In the genomic region with DNA sequence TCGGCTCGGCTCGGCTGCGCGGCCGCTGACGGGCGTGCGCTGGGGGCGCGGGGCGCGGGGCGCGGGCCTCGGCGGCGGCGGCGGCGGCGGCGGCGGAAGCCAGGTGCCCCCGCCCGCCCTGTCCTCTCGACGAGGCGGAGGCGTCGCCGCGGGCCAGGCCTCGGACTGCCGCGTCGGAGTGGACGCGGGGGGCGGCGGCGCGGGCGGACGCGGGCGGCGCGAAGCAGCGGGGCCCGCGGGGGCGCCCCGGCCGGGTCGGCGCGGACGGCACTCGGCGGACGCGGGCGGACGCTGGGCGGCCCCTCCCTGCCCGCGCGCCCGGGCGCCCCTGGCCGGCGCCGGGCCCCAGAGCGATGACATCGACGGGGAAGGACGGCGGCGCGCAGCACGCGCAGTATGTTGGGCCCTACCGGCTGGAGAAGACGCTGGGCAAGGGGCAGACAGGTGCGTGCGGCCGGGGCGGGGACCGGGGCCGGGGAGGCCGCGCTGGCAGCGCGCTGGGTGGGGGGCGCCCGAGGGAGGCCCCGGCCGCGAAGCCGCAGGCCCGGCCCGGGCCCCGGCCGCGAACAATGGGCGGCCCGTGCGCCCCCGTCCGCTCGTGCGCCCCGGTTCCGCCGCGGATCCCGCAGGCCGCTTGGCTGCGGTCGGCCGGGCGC, we compare ENCODE assay signal across 8 cellular contexts. TPM values are rescaled to one million over a fixed set of nuclear protein-coding genes. Genes with fewer than 3 reads are reported as not detected.
DNase-seq lines count a peak whose midpoint lies in the region; ATAC-seq and TF ChIP-seq lines count a peak whose summit lies in the region.

A gene (plus strand): TSS at position 3 of the 656 bp plus-strand sequence. CDS start 351 bp downstream, at position 354.

- H3K9me3 ChIP-seq in iPS-18c (ENCODE audit: control insufficient read depth, insufficient read depth, low read length) (peaks cover 2% of the 10 kb centered on the region), suprapubic skin (no peaks in the 10 kb centered on the region)

- no peaks in the 10 kb centered on the region for H3K4me1 Mint-ChIP-seq in activated T-helper 1 cell treated with anti-CD3 and anti-CD28 coated beads, Interleukin-12 subunit alpha, Interleukin-12 subunit beta, Interleukin-2, Interleukin-4 antibody, amounts not matched to agents 30 ng/mL and 10 ng/mL and 1 ng/mL, durations not matched to agents 14 hours and 24 hours and 36 hours (ENCODE audit: low read depth)

- peaks cover 33% of the 10 kb centered on the region for H3K27me3 Mint-ChIP-seq in activated T-helper 1 cell treated with anti-CD3 and anti-CD28 coated beads, Interleukin-12 subunit alpha, Interleukin-12 subunit beta, Interleukin-2, Interleukin-4 antibody, amounts not matched to agents 30 ng/mL and 10 ng/mL and 1 ng/mL, durations not matched to agents 14 hours and 24 hours and 36 hours (ENCODE audit: insufficient read depth)

- H3K4me3 ChIP-seq in iPS-18c (ENCODE audit: insufficient read depth, low read depth, low read length) (peak within 1 kb of the TSS; percentile 70), suprapubic skin (peak within 1 kb of the TSS; percentile 44)

- intact Hi-C loops in activated T-helper 1 cell treated with anti-CD3 and anti-CD28 coated beads, Interleukin-12 subunit alpha, Interleukin-12 subunit beta, Interleukin-2, Interleukin-4 antibody, amounts not matched to agents 30 ng/mL and 10 ng/mL and 1 ng/mL, durations not matched to agents 14 hours and 24 hours and 36 hours (cut with micrococcal nuclease) = loop anchor here (1.0 to 10.0 kb wide), 5 partner anchors 80 to 695 kb away; a partner anchor contains a TSS

- H3K9me3 Mint-ChIP-seq in activated T-helper 1 cell treated with anti-CD3 and anti-CD28 coated beads, Interleukin-12 subunit alpha, Interleukin-12 subunit beta, Interleukin-2, Interleukin-4 antibody, amounts not matched to agents 30 ng/mL and 10 ng/mL and 1 ng/mL, durations not matched to agents 14 hours and 24 hours and 36 hours = no peaks in the 10 kb centered on the region

- DNase-seq in NCI-H82 (lab: John Stamatoyannopoulos, UW) = peak; percentile 23
- DNase-seq in NCI-H82 treated with DMSO at 0.1 percent for 48 hours (lab: John Stamatoyannopoulos, UW; ENCODE audit: unreplicated experiment) = no peak
- no peak for DNase-seq in activated T-helper 1 cell treated with anti-CD3 and anti-CD28 coated beads, Interleukin-12 subunit alpha, Interleukin-12 subunit beta, Interleukin-2, Interleukin-4 antibody, amounts not matched to agents 30 ng/mL and 10 ng/mL and 1 ng/mL, durations not matched to agents 14 hours and 24 hours and 36 hours (ENCODE audit: low spot score)
- DNase-seq in suprapubic skin (ENCODE audit: low spot score in 2 of 2) = no peak
- DNase-seq in HPDE6-E6E7 (ENCODE audit: extremely low spot score) = no peak
- DNase-seq in NOMO-1 (lab: John Stamatoyannopoulos, UW; ENCODE audit: unreplicated experiment in 2 of 2) = no peak

- H3K36me3 Mint-ChIP-seq in activated T-helper 1 cell treated with anti-CD3 and anti-CD28 coated beads, Interleukin-12 subunit alpha, Interleukin-12 subunit beta, Interleukin-2, Interleukin-4 antibody, amounts not matched to agents 30 ng/mL and 10 ng/mL and 1 ng/mL, durations not matched to agents 14 hours and 24 hours and 36 hours (ENCODE audit: low read depth) = no peaks in the 10 kb centered on the region

- no peaks in the 10 kb centered on the region for H3K36me3 ChIP-seq in suprapubic skin

- TF ChIP-seq EP300 in suprapubic skin (IDR thresholded peaks at IDR 0.05) = no peak

- no CpG with 5 or more reads among the region's 123 CpGs for WGBS in suprapubic skin

- no peak within 1 kb of the TSS for H3K27ac ChIP-seq in suprapubic skin

- no peak for TF ChIP-seq CTCF in suprapubic skin (IDR thresholded peaks at IDR 0.05)

- ATAC-seq in HG03280 (IDR thresholded peaks at IDR 0.05; ENCODE audit: unreplicated experiment) = no peak

- no peak within 1 kb of the TSS for H3K27ac Mint-ChIP-seq in activated T-helper 1 cell treated with anti-CD3 and anti-CD28 coated beads, Interleukin-12 subunit alpha, Interleukin-12 subunit beta, Interleukin-2, Interleukin-4 antibody, amounts not matched to agents 30 ng/mL and 10 ng/mL and 1 ng/mL, durations not matched to agents 14 hours and 24 hours and 36 hours

- no peak for TF ChIP-seq POLR2A in suprapubic skin (IDR thresholded peaks at IDR 0.05)

- peak within 1 kb of the TSS; percentile 30 for H3K4me3 Mint-ChIP-seq in activated T-helper 1 cell treated with anti-CD3 and anti-CD28 coated beads, Interleukin-12 subunit alpha, Interleukin-12 subunit beta, Interleukin-2, Interleukin-4 antibody, amounts not matched to agents 30 ng/mL and 10 ng/mL and 1 ng/mL, durations not matched to agents 14 hours and 24 hours and 36 hours

- H3K4me1 ChIP-seq in suprapubic skin = peaks cover 16% of the 10 kb centered on the region

- H3K27me3 ChIP-seq in suprapubic skin = peaks cover 52% of the 10 kb centered on the region

RNA-seq across cellular contexts. Expression of the gene that starts here (rescaled TPM):
- 0.36 and 0.47 TPM in 2 replicates for total RNA-seq in activated T-helper 1 cell treated with anti-CD3 and anti-CD28 coated beads, Interleukin-12 subunit alpha, Interleukin-12 subunit beta, Interleukin-2, Interleukin-4 antibody, amounts not matched to agents 30 ng/mL and 10 ng/mL and 1 ng/mL, durations not matched to agents 14 hours and 24 hours and 36 hours
- under 1 TPM in 2 of 4 donors, not detected in 2; 0.26 to 0.30 TPM for total RNA-seq in suprapubic skin
